Comparison of ENCODE assay signal across 2 cellular contexts in genomic region chr10:95502377-95502776, GRCh38.
TF ChIP-seq lines count a peak whose summit lies in the region.

No MANE protein-coding gene starts in this region.

TF ChIP-seq in GM23338, 12 proteins besides CTCF, POLR2A, EP300 and RAD21:
- TF ChIP-seq REST (IDR thresholded peaks at IDR 0.05; ENCODE audit: unreplicated experiment) (no peak), POLR2AphosphoS5 (IDR thresholded peaks at IDR 0.05; ENCODE audit: low read depth) (no peak), ZNF331 (CRISPR knock-in tag; IDR thresholded peaks at IDR 0.05; ENCODE audit: low read depth) (no peak), JUNB (IDR thresholded peaks at IDR 0.05; ENCODE audit: unreplicated experiment) (no peak), STAT1 (IDR thresholded peaks at IDR 0.05; ENCODE audit: unreplicated experiment) (no peak), EZH2 (IDR thresholded peaks at IDR 0.05; ENCODE audit: low read depth, unreplicated experiment) (no peak), ZNF114 (CRISPR knock-in tag; IDR thresholded peaks at IDR 0.05) (no peak), ETS1 (IDR thresholded peaks at IDR 0.05) (no peak), EZH2phosphoT487 (IDR thresholded peaks at IDR 0.05; ENCODE audit: unreplicated experiment) (no peak), NANOG (IDR thresholded peaks at IDR 0.05; ENCODE audit: borderline replicate concordance) (no peak), CREB1 (CRISPR knock-in tag; IDR thresholded peaks at IDR 0.05; ENCODE audit: low read depth) (no peak), ZNF462 (CRISPR knock-in tag; IDR thresholded peaks at IDR 0.05) (no peak)

TF ChIP-seq in K562, 482 proteins besides CTCF, POLR2A, EP300 and RAD21:
- TF ChIP-seq DIDO1 (tag; IDR thresholded peaks at IDR 0.05; ENCODE audit: low read depth) (no peak), HNRNPL (IDR thresholded peaks at IDR 0.05; ENCODE audit: low read depth, low read length) (no peak), ARHGAP35 (IDR thresholded peaks at IDR 0.05; ENCODE audit: partially characterized antibody) (no peak), SREBF2 (CRISPR knock-in tag; IDR thresholded peaks at IDR 0.05) (no peak), CBX5 (IDR thresholded peaks at IDR 0.05; ENCODE audit: borderline replicate concordance, low read depth) (no peak), KDM5B (IDR thresholded peaks at IDR 0.05; ENCODE audit: insufficient replicate concordance, low read depth, low read length) (no peak), HDAC1 (IDR thresholded peaks at IDR 0.05) (no peak), KLF1 (tag; IDR thresholded peaks at IDR 0.05) (no peak), FOXK1 (CRISPR knock-in tag; IDR thresholded peaks at IDR 0.05; ENCODE audit: borderline replicate concordance) (no peak), SRSF7 (optimal IDR thresholded peaks at IDR 0.05; ENCODE audit: low read depth, low read length) (no peak)
